Comparison of ENCODE assay signal across 8 cellular contexts in genomic region chr11:35029979-35030378, GRCh38.
DNase-seq lines count a peak whose midpoint lies in the region; ATAC-seq and TF ChIP-seq lines count a peak whose summit lies in the region.

No MANE protein-coding gene starts in this region.

- H3K4ac ChIP-seq in mesenchymal stem cell (ENCODE audit: low read depth in 1 of 2, low read length in 2 of 2) = no peak overlapping the region

- no peak overlapping the region for H4K91ac ChIP-seq in mesenchymal stem cell (ENCODE audit: low read length)

- H3K36me3 ChIP-seq in mesenchymal stem cell (ENCODE audit: control insufficient read depth in 1 of 2, insufficient read depth in 2 of 2, low read depth in 1 of 2, low read length in 2 of 2) = no peaks in the 10 kb centered on the region

- intact Hi-C loops in activated B cell treated with CpG ODN at 0.5 μM for 24 hours (cut with micrococcal nuclease) (loop anchor here (1.0 kb wide), 5 partner anchors 10 to 47 kb away; no protein-coding TSS in a partner anchor), Right ventricle myocardium inferior (cut with DNase I) (no loop called here)

- H3K9ac ChIP-seq in mesenchymal stem cell (ENCODE audit: low read length) = peak overlapping the region; percentile 92

- peak overlapping the region in 1 of 2 experiments; percentile 59 for H2BK12ac ChIP-seq in mesenchymal stem cell (ENCODE audit: low read length in 2 of 2)

- peak overlapping the region; percentile 96 for H3K27ac Mint-ChIP-seq in activated B cell treated with CpG ODN at 0.5 μM for 24 hours

- DNase-seq in AG09309 (ENCODE audit: low read depth) = peak; percentile 42
- no peak for DNase-seq in activated B cell treated with CpG ODN at 0.5 μM for 24 hours
- peak; percentile 88 for DNase-seq in mesenchymal stem cell
- DNase-seq in Right ventricle myocardium inferior (ENCODE audit: missing footprints) = no peak
- DNase-seq in GF-D8 (lab: John Stamatoyannopoulos, UW) = no peak
- DNase-seq in UCSD-AML1 (lab: John Stamatoyannopoulos, UW; ENCODE audit: unreplicated experiment) = no peak

- no peak overlapping the region for H3K14ac ChIP-seq in mesenchymal stem cell (ENCODE audit: low read length in 2 of 2)

- no peaks in the 10 kb centered on the region for H3K27me3 ChIP-seq in mesenchymal stem cell (ENCODE audit: control insufficient read depth in 1 of 2, insufficient read depth in 1 of 2, low read length in 2 of 2)

- no peaks in the 10 kb centered on the region for H3K36me3 Mint-ChIP-seq in activated B cell treated with CpG ODN at 0.5 μM for 24 hours (ENCODE audit: low read depth)

- no peak overlapping the region for H2AK5ac ChIP-seq in mesenchymal stem cell (ENCODE audit: low read length, severe bottlenecking)

- H3K4me3 ChIP-seq in AG09309 (ENCODE audit: control insufficient read depth, low read depth, low read length) (no peak overlapping the region), mesenchymal stem cell (ENCODE audit: insufficient read depth in 1 of 2, low read depth in 1 of 2, low read length in 2 of 2) (peak overlapping the region in 1 of 2 experiments; percentile 54)

- peaks cover under 1% of the 10 kb centered on the region for H3K9me3 Mint-ChIP-seq in activated B cell treated with CpG ODN at 0.5 μM for 24 hours

- H4K8ac ChIP-seq in mesenchymal stem cell (ENCODE audit: low read length) = no peak overlapping the region

- POLR2A ChIA-PET in activated B cell treated with CpG ODN at 0.5 μM for 24 hours (lab: Charles Lee) = interaction anchor here (0.6 to 6.6 kb wide), 24 partner anchors 9 to 406 kb away, joined by 3 to 50 read pairs (median 6); partner anchors contain the start of gene CD44

- H3K4me1 ChIP-seq in mesenchymal stem cell (ENCODE audit: control insufficient read depth, insufficient read depth, low read depth, low read length) = peaks cover 6% of the 10 kb centered on the region

- peaks cover 7% of the 10 kb centered on the region for H3K9me3 ChIP-seq in mesenchymal stem cell (ENCODE audit: control insufficient read depth, low read length)

- H3K79me1 ChIP-seq in mesenchymal stem cell (replicated peaks; ENCODE audit: low read length, poor library complexity, severe bottlenecking) = peaks cover 3% of the 10 kb centered on the region

- H2AFZ ChIP-seq in mesenchymal stem cell (ENCODE audit: low read depth, low read length) = no peak overlapping the region

- H3K4me2 ChIP-seq in mesenchymal stem cell (ENCODE audit: low read length, poor library complexity, severe bottlenecking) = no peak overlapping the region

- H3K23ac ChIP-seq in mesenchymal stem cell (ENCODE audit: low read length in 2 of 2) = no peak overlapping the region

- peak; percentile 78 for ATAC-seq in GM19025 (IDR thresholded peaks at IDR 0.05; ENCODE audit: low read depth, unreplicated experiment)
- ATAC-seq in HG03280 (IDR thresholded peaks at IDR 0.05; ENCODE audit: unreplicated experiment) = peak; percentile 63
- peak; percentile 76 for ATAC-seq in activated B cell treated with CpG ODN at 0.5 μM for 24 hours (ENCODE audit: low read depth)
- no peak for ATAC-seq in Right ventricle myocardium inferior

- no peaks in the 10 kb centered on the region for H3K27me3 Mint-ChIP-seq in activated B cell treated with CpG ODN at 0.5 μM for 24 hours

- no peak overlapping the region for H2BK120ac ChIP-seq in mesenchymal stem cell (ENCODE audit: low read depth, low read length)

- H2BK5ac ChIP-seq in mesenchymal stem cell (ENCODE audit: low read depth, low read length, poor library complexity, severe bottlenecking) = no peak overlapping the region

- peak overlapping the region in 1 of 2 experiments; percentile 34 for H3K18ac ChIP-seq in mesenchymal stem cell (ENCODE audit: low read depth in 1 of 2, low read length in 2 of 2)

- WGBS in mesenchymal stem cell = 7% methylated on average over 4 of the region's 5 CpGs

- H3K4me1 Mint-ChIP-seq in activated B cell treated with CpG ODN at 0.5 μM for 24 hours = peaks cover 68% of the 10 kb centered on the region

- peak overlapping the region; percentile 79 for H3K4me3 Mint-ChIP-seq in activated B cell treated with CpG ODN at 0.5 μM for 24 hours

- CTCF ChIA-PET in activated B cell treated with CpG ODN at 0.5 μM for 24 hours (lab: Charles Lee) = interaction anchor here (0.8 to 1.6 kb wide), 9 partner anchors 11 to 208 kb away, joined by 3 to 6 read pairs (median 3); no protein-coding TSS in a partner anchor

- no peak overlapping the region for H2BK15ac ChIP-seq in mesenchymal stem cell (ENCODE audit: low read depth, poor library complexity, severe bottlenecking)

- TF ChIP-seq CTCF in AG09309 (IDR thresholded peaks at IDR 0.05; ENCODE audit: control insufficient read depth, insufficient read depth, low read depth, low read length, missing control alignments) (no peak), activated B cell treated with CpG ODN at 0.5 μM for 24 hours (IDR thresholded peaks at IDR 0.05) (no peak)

- no peak overlapping the region for H3K27ac ChIP-seq in mesenchymal stem cell (ENCODE audit: low read length, poor library complexity, severe bottlenecking)

Comparison
In these comparisons a context has a peak if more than half of its experiments do, and no peak if none do; other contexts are left out.
1. DNase-seq: peak in AG09309 (single experiment) and mesenchymal stem cell (single experiment); none in activated B cell treated with CpG ODN at 0.5 μM for 24 hours (single experiment), Right ventricle myocardium inferior (single experiment), GF-D8 (single experiment) and UCSD-AML1 (single experiment).